Comparison of ENCODE assay signal across 1 cellular context in the genomic region with DNA sequence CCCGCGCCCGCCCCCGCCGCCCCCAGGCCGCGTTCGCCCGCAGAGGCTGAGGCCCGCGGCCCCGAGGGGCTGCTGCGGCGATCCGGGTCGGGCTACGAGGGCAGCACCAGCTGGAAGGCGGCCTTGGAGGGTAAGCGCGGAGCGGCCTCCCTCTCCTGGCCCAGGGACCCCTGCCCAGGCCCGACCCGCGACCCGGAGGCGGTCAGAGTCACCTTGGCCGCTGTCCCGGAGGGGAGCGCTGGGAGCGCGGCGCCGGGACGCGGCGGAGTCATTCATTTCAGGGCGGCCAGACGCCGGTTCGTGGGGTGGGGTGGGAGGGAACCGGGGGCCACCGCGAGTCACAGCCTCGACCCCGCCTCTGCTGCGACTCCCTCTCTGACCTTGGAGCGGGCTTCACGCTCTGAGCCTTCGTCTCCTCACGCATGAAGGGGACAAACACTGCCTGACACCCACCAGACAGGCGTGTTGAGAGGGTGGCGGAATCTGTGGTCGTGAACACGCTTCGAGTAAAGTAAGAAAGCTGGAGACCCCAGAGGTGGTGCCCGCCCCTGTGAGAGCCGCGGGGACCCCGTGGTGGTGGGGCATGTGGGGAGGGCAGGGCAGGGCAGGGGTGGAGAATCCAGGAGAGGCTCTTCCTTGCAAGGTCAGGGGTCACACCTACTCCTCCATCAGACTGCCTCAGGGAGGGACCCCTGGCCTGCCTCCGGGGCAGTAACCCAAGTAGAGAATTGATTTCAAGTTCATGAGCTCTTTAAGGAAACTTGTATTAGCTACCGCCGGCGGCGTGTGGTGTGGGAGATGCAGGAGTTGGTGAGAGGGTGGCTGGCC.
TF ChIP-seq lines count a peak whose summit lies in the region.

No MANE protein-coding gene starts in this region.

TF ChIP-seq in neural cell, 6 proteins besides CTCF, POLR2A, EP300 and RAD21:
- TF ChIP-seq, protein P1, sequence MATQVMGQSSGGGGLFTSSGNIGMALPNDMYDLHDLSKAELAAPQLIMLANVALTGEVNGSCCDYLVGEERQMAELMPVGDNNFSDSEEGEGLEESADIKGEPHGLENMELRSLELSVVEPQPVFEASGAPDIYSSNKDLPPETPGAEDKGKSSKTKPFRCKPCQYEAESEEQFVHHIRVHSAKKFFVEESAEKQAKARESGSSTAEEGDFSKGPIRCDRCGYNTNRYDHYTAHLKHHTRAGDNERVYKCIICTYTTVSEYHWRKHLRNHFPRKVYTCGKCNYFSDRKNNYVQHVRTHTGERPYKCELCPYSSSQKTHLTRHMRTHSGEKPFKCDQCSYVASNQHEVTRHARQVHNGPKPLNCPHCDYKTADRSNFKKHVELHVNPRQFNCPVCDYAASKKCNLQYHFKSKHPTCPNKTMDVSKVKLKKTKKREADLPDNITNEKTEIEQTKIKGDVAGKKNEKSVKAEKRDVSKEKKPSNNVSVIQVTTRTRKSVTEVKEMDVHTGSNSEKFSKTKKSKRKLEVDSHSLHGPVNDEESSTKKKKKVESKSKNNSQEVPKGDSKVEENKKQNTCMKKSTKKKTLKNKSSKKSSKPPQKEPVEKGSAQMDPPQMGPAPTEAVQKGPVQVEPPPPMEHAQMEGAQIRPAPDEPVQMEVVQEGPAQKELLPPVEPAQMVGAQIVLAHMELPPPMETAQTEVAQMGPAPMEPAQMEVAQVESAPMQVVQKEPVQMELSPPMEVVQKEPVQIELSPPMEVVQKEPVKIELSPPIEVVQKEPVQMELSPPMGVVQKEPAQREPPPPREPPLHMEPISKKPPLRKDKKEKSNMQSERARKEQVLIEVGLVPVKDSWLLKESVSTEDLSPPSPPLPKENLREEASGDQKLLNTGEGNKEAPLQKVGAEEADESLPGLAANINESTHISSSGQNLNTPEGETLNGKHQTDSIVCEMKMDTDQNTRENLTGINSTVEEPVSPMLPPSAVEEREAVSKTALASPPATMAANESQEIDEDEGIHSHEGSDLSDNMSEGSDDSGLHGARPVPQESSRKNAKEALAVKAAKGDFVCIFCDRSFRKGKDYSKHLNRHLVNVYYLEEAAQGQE (IDR thresholded peaks at IDR 0.05; ENCODE audit: borderline replicate concordance), result no peak
- TF ChIP-seq POLR2AphosphoS5 (IDR thresholded peaks at IDR 0.05) (no peak), TAF1 (IDR thresholded peaks at IDR 0.05; ENCODE audit: low read depth) (no peak), SMC3 (conservative IDR thresholded peaks at IDR 0.05; ENCODE audit: poor library complexity) (no peak), MXI1 (conservative IDR thresholded peaks at IDR 0.05; ENCODE audit: poor library complexity, severe bottlenecking) (no peak), EZH2 (IDR thresholded peaks at IDR 0.05; ENCODE audit: borderline replicate concordance, insufficient read depth, low read length, poor library complexity, severe bottlenecking) (no peak)
